8 cellular contexts compared by ENCODE assay signal in the genomic region with DNA sequence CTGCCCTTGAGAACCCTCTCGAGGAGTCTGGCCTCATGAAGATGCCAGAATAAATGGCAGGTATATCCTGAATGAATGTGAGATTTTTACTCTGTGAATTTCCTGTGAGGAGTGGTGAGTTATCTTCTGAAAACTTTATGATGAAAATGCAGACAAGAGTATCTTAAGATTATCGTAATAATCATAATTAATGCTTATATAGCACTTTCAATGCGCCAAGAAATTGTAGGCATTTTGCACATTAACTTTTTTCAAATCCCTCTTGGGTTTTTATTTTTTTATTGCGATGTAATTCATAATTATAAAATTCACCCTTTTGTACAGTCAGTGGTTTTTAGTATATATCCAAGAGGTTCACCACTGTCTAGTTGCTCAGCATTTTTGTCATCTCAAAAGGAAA.
A peak's percentile ranks its signal among the peaks of the same experiment; 100 is the strongest.
DNase-seq lines count a peak whose midpoint lies in the region; ATAC-seq and TF ChIP-seq lines count a peak whose summit lies in the region.
"Not testable (repeated sequence)": the region's sequence is repeated elsewhere in the genome, so short reads cannot be mapped to it uniquely, and the experiment has no call there.

No MANE protein-coding gene starts in this region.

- not testable (repeated sequence) for BruUV-seq in mammary epithelial cell (replicated peaks; lab: Mats Ljungman, UMichigan)

- H3K9me3 Mint-ChIP-seq in activated CD4-positive, alpha-beta T cell treated with anti-CD3 and anti-CD28 coated beads, Interleukin-2, amount 10 ng/mL, durations not matched to agents 24 days and 14 days; stimulated activated naive CD8-positive, alpha-beta T cell treated with anti-CD3 and anti-CD28 coated beads, Interleukin-15, Interleukin-2, amounts not matched to agents 100 ng/mL and 50 ng/mL, for 24 hours: not testable (repeated sequence)

- not testable (repeated sequence) for H3K9me3 ChIP-seq in AG04450 (ENCODE audit: control insufficient read depth, insufficient read depth, low read length); GM23248 (ENCODE audit: low read depth); OCI-LY1 (ENCODE audit: low read length); mammary epithelial cell (replicated peaks; ENCODE audit: insufficient read depth, low read length); heart left ventricle; mucosa of rectum (ENCODE audit: control insufficient read depth in 2 of 2, low read length in 2 of 2)

- not testable (repeated sequence) for DNase-seq in AG04450 (ENCODE audit: low read depth, low spot score); GM23248; activated CD4-positive, alpha-beta T cell treated with anti-CD3 and anti-CD28 coated beads, Interleukin-2, amount 10 ng/mL, durations not matched to agents 24 days and 14 days; mammary epithelial cell; heart left ventricle

- H3K4me1 ChIP-seq in GM23248 (ENCODE audit: insufficient read depth), result peaks cover 20% of the 10 kb centered on the region
- peaks cover 30% of the 10 kb centered on the region for H3K4me1 ChIP-seq in OCI-LY1 (ENCODE audit: insufficient read depth, low read length, severe bottlenecking)
- not testable (repeated sequence) for H3K4me1 ChIP-seq in mammary epithelial cell (ENCODE audit: insufficient read depth, low read length); mucosa of rectum (ENCODE audit: control insufficient read depth in 2 of 2, insufficient read depth in 2 of 2, low read length in 2 of 2)
- peaks cover 0 to 51% (median 25%) of the 10 kb centered on the region in 12 donors for H3K4me1 ChIP-seq in heart left ventricle

- peak overlapping the region; percentile 93 for H3K4me2 ChIP-seq in GM23248 (ENCODE audit: unreplicated experiment)
- peak overlapping the region; percentile 61 for H3K4me2 ChIP-seq in OCI-LY1 (ENCODE audit: low read length)
- peak overlapping the region; percentile 72 for H3K4me2 ChIP-seq in mammary epithelial cell (ENCODE audit: insufficient read depth, low read depth, low read length)

- H3K4me1 Mint-ChIP-seq in activated CD4-positive, alpha-beta T cell treated with anti-CD3 and anti-CD28 coated beads, Interleukin-2, amount 10 ng/mL, durations not matched to agents 24 days and 14 days, result peaks cover 25% of the 10 kb centered on the region
- H3K4me1 Mint-ChIP-seq in stimulated activated naive CD8-positive, alpha-beta T cell treated with anti-CD3 and anti-CD28 coated beads, Interleukin-15, Interleukin-2, amounts not matched to agents 100 ng/mL and 50 ng/mL, for 24 hours (ENCODE audit: low read depth), result peaks cover 37% of the 10 kb centered on the region

- in situ Hi-C loops in GM23248 (cut with MboI); mammary epithelial cell (cut with MboI; ENCODE audit: low sequenced_read_pairs in 2 of 2): not testable (repeated sequence)

- WGBS in GM23248 (ENCODE audit: low coverage in 1 of 2, low lambda C conversion rate in 2 of 2, missing lambda C conversion rate in 2 of 2), 2 experiments, result 79 to 81% methylated on average over 4 of the region's 4 CpGs
- 74% methylated on average over 4 of the region's 4 CpGs for WGBS in mammary epithelial cell (ENCODE audit: low coverage, missing lambda C conversion rate)
- WGBS in heart left ventricle, 4 donors, result 84 to 95% (median 90%) methylated on average over 3 to 4 of the region's 4 CpGs

- H3K4me3 ChIP-seq in AG04450 (ENCODE audit: low read depth, low read length) (peak overlapping the region; percentile 48), GM23248 (peak overlapping the region; percentile 99), OCI-LY1 (ENCODE audit: low read depth, low read length, poor library complexity, severe bottlenecking) (peak overlapping the region; percentile 77), mammary epithelial cell (replicated peaks in 1 of 3; ENCODE audit: insufficient read depth in 1 of 3, low read depth in 2 of 3, low read length in 3 of 3) (peak overlapping the region in 1 of 3 experiments; percentile 77), heart left ventricle (peak overlapping the region in 9 of 12 donors; percentile 60 to 97 (median 73)), mucosa of rectum (ENCODE audit: low read length in 2 of 2) (peak overlapping the region; percentile 23 to 91)

- H3K9ac ChIP-seq in GM23248 (peak overlapping the region; percentile 94; the same call in 1 of the 2 replicates), mucosa of rectum (ENCODE audit: low read depth in 1 of 2, low read length in 2 of 2) (peak overlapping the region in 1 of 2 donors; percentile 19)
- H3K9ac ChIP-seq in OCI-LY1 (ENCODE audit: low read length); mammary epithelial cell (ENCODE audit: insufficient read depth, low read length): not testable (repeated sequence)

- not testable (repeated sequence) for TF ChIP-seq CTCF in AG04450 (IDR thresholded peaks at IDR 0.05; ENCODE audit: low read depth, low read length); OCI-LY1 (IDR thresholded peaks at IDR 0.05; ENCODE audit: low read length); mammary epithelial cell (conservative IDR thresholded peaks at IDR 0.05 in 1 of 2, IDR thresholded peaks at IDR 0.05 in 1 of 2; ENCODE audit: extremely low read depth in 1 of 2, insufficient read depth in 1 of 2, low read depth in 1 of 2, low read length in 2 of 2); heart left ventricle (IDR thresholded peaks at IDR 0.05)

- not testable (repeated sequence) for ATAC-seq in heart left ventricle

- H3K27me3 ChIP-seq in AG04450 (ENCODE audit: control insufficient read depth, insufficient read depth, low read length); GM23248 (replicated peaks; ENCODE audit: insufficient read depth); OCI-LY1 (ENCODE audit: insufficient read depth, low read length); mammary epithelial cell (ENCODE audit: insufficient read depth, low read length); heart left ventricle; mucosa of rectum (ENCODE audit: control insufficient read depth in 2 of 2, insufficient read depth in 2 of 2, low read length in 2 of 2): not testable (repeated sequence)

- H3F3A ChIP-seq in GM23248 (ENCODE audit: insufficient read depth); OCI-LY1 (ENCODE audit: insufficient read depth, low read length): not testable (repeated sequence)

- not testable (repeated sequence) for H4K20me1 ChIP-seq in GM23248 (ENCODE audit: insufficient read depth); OCI-LY1 (ENCODE audit: insufficient read depth, low read length); mammary epithelial cell (ENCODE audit: insufficient read depth, low read length)

- H3K36me3 Mint-ChIP-seq in activated CD4-positive, alpha-beta T cell treated with anti-CD3 and anti-CD28 coated beads, Interleukin-2, amount 10 ng/mL, durations not matched to agents 24 days and 14 days (ENCODE audit: low read depth), result peaks cover 25% of the 10 kb centered on the region
- peaks cover 21% of the 10 kb centered on the region for H3K36me3 Mint-ChIP-seq in stimulated activated naive CD8-positive, alpha-beta T cell treated with anti-CD3 and anti-CD28 coated beads, Interleukin-15, Interleukin-2, amounts not matched to agents 100 ng/mL and 50 ng/mL, for 24 hours (ENCODE audit: low read depth)

- H3K27ac ChIP-seq in AG04450 (ENCODE audit: low read depth, low read length); GM23248; OCI-LY1 (ENCODE audit: low read depth, low read length, poor library complexity, severe bottlenecking); mammary epithelial cell (ENCODE audit: insufficient read depth, low read depth, low read length); mucosa of rectum (ENCODE audit: low read depth in 2 of 2, low read length in 2 of 2): not testable (repeated sequence)
- peak overlapping the region in 2 of 12 donors; percentile 94 to 96 for H3K27ac ChIP-seq in heart left ventricle

- POLR2A ChIA-PET in AG04450 (lab: Yijun Ruan, JAX), result not testable (repeated sequence)

- H3K79me2 ChIP-seq in GM23248 (ENCODE audit: insufficient read depth), result peaks cover 53% of the 10 kb centered on the region
- H3K79me2 ChIP-seq in OCI-LY1 (ENCODE audit: insufficient read depth, low read length), result not testable (repeated sequence)
- peaks cover 18% of the 10 kb centered on the region for H3K79me2 ChIP-seq in mammary epithelial cell (ENCODE audit: insufficient read depth, low read length)

- H3K27ac Mint-ChIP-seq in activated CD4-positive, alpha-beta T cell treated with anti-CD3 and anti-CD28 coated beads, Interleukin-2, amount 10 ng/mL, durations not matched to agents 24 days and 14 days, result peak overlapping the region; percentile 56
- peak overlapping the region; percentile 36 for H3K27ac Mint-ChIP-seq in stimulated activated naive CD8-positive, alpha-beta T cell treated with anti-CD3 and anti-CD28 coated beads, Interleukin-15, Interleukin-2, amounts not matched to agents 100 ng/mL and 50 ng/mL, for 24 hours

- TF ChIP-seq POLR2A in heart left ventricle (IDR thresholded peaks at IDR 0.05), result not testable (repeated sequence)

- not testable (repeated sequence) for H3K36me3 ChIP-seq in GM23248 (ENCODE audit: low read depth); OCI-LY1 (ENCODE audit: insufficient read depth, low read length); mammary epithelial cell (ENCODE audit: insufficient read depth, low read length); mucosa of rectum (ENCODE audit: control insufficient read depth in 2 of 2, insufficient read depth in 2 of 2, low read length in 2 of 2)
- peaks cover 0 to 27% (median 16%) of the 10 kb centered on the region in 9 donors for H3K36me3 ChIP-seq in heart left ventricle

- CTCF ChIA-PET in AG04450 (lab: Charles Lee), result interaction anchor here (2.4 kb wide), 1 partner anchor 94 kb away, joined by 13 read pairs; no protein-coding TSS in a partner anchor
- CTCF ChIA-PET in mammary epithelial cell (lab: Charles Lee; ENCODE audit: low non-redundant PET), result not testable (repeated sequence)

- H3K4me3 Mint-ChIP-seq in activated CD4-positive, alpha-beta T cell treated with anti-CD3 and anti-CD28 coated beads, Interleukin-2, amount 10 ng/mL, durations not matched to agents 24 days and 14 days; stimulated activated naive CD8-positive, alpha-beta T cell treated with anti-CD3 and anti-CD28 coated beads, Interleukin-15, Interleukin-2, amounts not matched to agents 100 ng/mL and 50 ng/mL, for 24 hours: not testable (repeated sequence)

- dilution Hi-C loops in mammary epithelial cell (cut with HindIII; ENCODE audit: low sequenced_read_pairs), result not testable (repeated sequence)

- 0 out of 2 replicates have a peak overlapping the region, but pooled peaks have one; percentile 93 for H2AFZ ChIP-seq in GM23248
- H2AFZ ChIP-seq in OCI-LY1 (ENCODE audit: low read length); mammary epithelial cell (ENCODE audit: low read depth, low read length): not testable (repeated sequence)

- H3K27me3 Mint-ChIP-seq in activated CD4-positive, alpha-beta T cell treated with anti-CD3 and anti-CD28 coated beads, Interleukin-2, amount 10 ng/mL, durations not matched to agents 24 days and 14 days; stimulated activated naive CD8-positive, alpha-beta T cell treated with anti-CD3 and anti-CD28 coated beads, Interleukin-15, Interleukin-2, amounts not matched to agents 100 ng/mL and 50 ng/mL, for 24 hours: not testable (repeated sequence)

- intact Hi-C loops in activated CD4-positive, alpha-beta T cell treated with anti-CD3 and anti-CD28 coated beads, Interleukin-2, amount 10 ng/mL, durations not matched to agents 24 days and 14 days (cut with micrococcal nuclease); mammary epithelial cell (cut with micrococcal nuclease); heart left ventricle (cut with DNase I): not testable (repeated sequence)

- H3K9me2 ChIP-seq in GM23248 (ENCODE audit: insufficient read depth); OCI-LY1 (ENCODE audit: low read depth, low read length): not testable (repeated sequence)
